8 cellular contexts compared by ENCODE assay signal in the genomic region with DNA sequence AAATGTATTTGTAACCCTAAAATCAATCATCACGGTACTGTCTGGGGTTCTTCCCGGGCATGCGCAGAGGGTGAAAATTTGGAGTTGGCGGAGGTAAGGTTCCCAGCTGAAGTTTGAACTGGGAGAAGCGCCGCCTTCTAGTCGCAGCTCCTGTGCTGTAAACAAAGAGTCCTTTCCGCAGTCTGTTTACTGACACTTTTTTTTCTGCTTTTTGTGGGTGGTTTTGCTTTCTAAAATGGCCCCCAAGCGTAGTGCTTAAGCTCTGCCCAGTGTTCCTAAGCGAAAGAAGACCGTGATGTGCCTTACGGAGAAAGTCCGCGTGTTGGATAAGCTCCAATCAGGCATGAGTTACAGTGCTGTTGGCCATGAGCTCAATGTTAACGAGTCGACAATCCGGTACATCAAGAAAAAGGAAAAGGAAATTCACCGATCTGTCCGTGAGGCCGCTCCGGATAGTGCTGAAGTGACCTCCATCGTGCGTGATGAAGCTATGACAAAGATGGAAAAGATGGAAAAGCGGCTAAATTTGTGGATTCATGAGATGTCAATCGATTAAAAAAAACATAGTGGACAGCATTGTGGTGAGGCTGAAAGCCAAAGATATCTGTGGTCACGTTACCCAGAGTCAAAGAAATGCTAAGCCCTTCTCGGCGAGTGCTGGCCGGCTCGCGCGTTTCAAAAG. TPM values are rescaled to one million over a fixed set of nuclear protein-coding genes. Genes with fewer than 3 reads are reported as not detected.
DNase-seq lines count a peak whose midpoint lies in the region; ATAC-seq and TF ChIP-seq lines count a peak whose summit lies in the region.

No MANE protein-coding gene starts in this region.

- DNase-seq in DMS114 treated with DMSO at 0.1 percent for 48 hours (lab: John Stamatoyannopoulos, UW; ENCODE audit: unreplicated experiment): peak; percentile 96
- DNase-seq in NCI-H524 (lab: John Stamatoyannopoulos, UW): peak; percentile 69 to 86
- DNase-seq in activated T-helper 2 cell treated with anti-CD3 and anti-CD28 coated beads, Interferon-gamma antibody, Interleukin-2, Interleukin-4, amounts not matched to agents 10 μg/mL and 5 μg/mL and 100 μg/mL, durations not matched to agents 14 hours and 24 hours and 36 hours (ENCODE audit: low spot score): peak; percentile 74
- DNase-seq in germinal center (ENCODE audit: low spot score): peak; percentile 82
- no peak for DNase-seq in activated effector memory CD4-positive, alpha-beta T cell treated with Interleukin-2 at 50 U/mL for 16 hours

- H3K27me3 Mint-ChIP-seq in activated T-helper 2 cell treated with anti-CD3 and anti-CD28 coated beads, Interferon-gamma antibody, Interleukin-2, Interleukin-4, amounts not matched to agents 10 μg/mL and 5 μg/mL and 100 μg/mL, durations not matched to agents 14 hours and 24 hours and 36 hours (ENCODE audit: low read depth): no peaks in the 10 kb centered on the region

- ATAC-seq in GM19328 (IDR thresholded peaks at IDR 0.05; ENCODE audit: unreplicated experiment): peak; percentile 77
- ATAC-seq in HG03354 (IDR thresholded peaks at IDR 0.05; ENCODE audit: poor library complexity, severe bottlenecking, unreplicated experiment): peak; percentile 64

- H3K36me3 Mint-ChIP-seq in activated T-helper 2 cell treated with anti-CD3 and anti-CD28 coated beads, Interferon-gamma antibody, Interleukin-2, Interleukin-4, amounts not matched to agents 10 μg/mL and 5 μg/mL and 100 μg/mL, durations not matched to agents 14 hours and 24 hours and 36 hours (ENCODE audit: low read depth): peaks cover 10% of the 10 kb centered on the region

- H3K27ac Mint-ChIP-seq in activated T-helper 2 cell treated with anti-CD3 and anti-CD28 coated beads, Interferon-gamma antibody, Interleukin-2, Interleukin-4, amounts not matched to agents 10 μg/mL and 5 μg/mL and 100 μg/mL, durations not matched to agents 14 hours and 24 hours and 36 hours: peak overlapping the region; percentile 94

- peaks cover 16% of the 10 kb centered on the region for H3K4me1 Mint-ChIP-seq in activated T-helper 2 cell treated with anti-CD3 and anti-CD28 coated beads, Interferon-gamma antibody, Interleukin-2, Interleukin-4, amounts not matched to agents 10 μg/mL and 5 μg/mL and 100 μg/mL, durations not matched to agents 14 hours and 24 hours and 36 hours (ENCODE audit: low read depth)

- no peaks in the 10 kb centered on the region for H3K27me3 ChIP-seq in neutrophil

- H3K36me3 ChIP-seq in neutrophil: no peaks in the 10 kb centered on the region

- TF ChIP-seq CTCF in neutrophil (IDR thresholded peaks at IDR 0.05): no peak

- H3K4me1 ChIP-seq in neutrophil (ENCODE audit: control insufficient read depth in 1 of 2, insufficient read depth in 1 of 2, low read depth in 1 of 2, low read length in 1 of 2): peaks cover 16 to 18% of the 10 kb centered on the region in 2 experiments

- H3K9me3 ChIP-seq in neutrophil: no peaks in the 10 kb centered on the region

- H3K9me3 Mint-ChIP-seq in activated T-helper 2 cell treated with anti-CD3 and anti-CD28 coated beads, Interferon-gamma antibody, Interleukin-2, Interleukin-4, amounts not matched to agents 10 μg/mL and 5 μg/mL and 100 μg/mL, durations not matched to agents 14 hours and 24 hours and 36 hours: no peaks in the 10 kb centered on the region

- intact Hi-C loops in activated T-helper 2 cell treated with anti-CD3 and anti-CD28 coated beads, Interferon-gamma antibody, Interleukin-2, Interleukin-4, amounts not matched to agents 10 μg/mL and 5 μg/mL and 100 μg/mL, durations not matched to agents 14 hours and 24 hours and 36 hours (cut with micrococcal nuclease): loop anchor here (1.0 to 10.0 kb wide), 7 partner anchors 30 to 769 kb away; a partner anchor contains a TSS

- H3K4me3 ChIP-seq in neutrophil (ENCODE audit: low read depth in 1 of 2, low read length in 1 of 2): peak overlapping the region; percentile 83 to 84

- peak overlapping the region; percentile 87 for H3K4me3 Mint-ChIP-seq in activated T-helper 2 cell treated with anti-CD3 and anti-CD28 coated beads, Interferon-gamma antibody, Interleukin-2, Interleukin-4, amounts not matched to agents 10 μg/mL and 5 μg/mL and 100 μg/mL, durations not matched to agents 14 hours and 24 hours and 36 hours (ENCODE audit: low read depth)

- peak overlapping the region; percentile 83 for H3K27ac ChIP-seq in neutrophil

RNA-seq across cellular contexts. Expression of a gene that starts 0.6 kb away (rescaled TPM):
- 33.5 and 37.5 TPM in 2 replicates for total RNA-seq in activated T-helper 2 cell treated with anti-CD3 and anti-CD28 coated beads, Interferon-gamma antibody, Interleukin-2, Interleukin-4, amounts not matched to agents 10 μg/mL and 5 μg/mL and 100 μg/mL, durations not matched to agents 14 hours and 24 hours and 36 hours

RNA-seq across cellular contexts. Expression of a gene that starts 30.6 kb away (rescaled TPM):
- total RNA-seq in activated T-helper 2 cell treated with anti-CD3 and anti-CD28 coated beads, Interferon-gamma antibody, Interleukin-2, Interleukin-4, amounts not matched to agents 10 μg/mL and 5 μg/mL and 100 μg/mL, durations not matched to agents 14 hours and 24 hours and 36 hours: 35.6 and 39.9 TPM in 2 replicates
